Comparison of ENCODE assay signal across 8 cellular contexts in the genomic region with DNA sequence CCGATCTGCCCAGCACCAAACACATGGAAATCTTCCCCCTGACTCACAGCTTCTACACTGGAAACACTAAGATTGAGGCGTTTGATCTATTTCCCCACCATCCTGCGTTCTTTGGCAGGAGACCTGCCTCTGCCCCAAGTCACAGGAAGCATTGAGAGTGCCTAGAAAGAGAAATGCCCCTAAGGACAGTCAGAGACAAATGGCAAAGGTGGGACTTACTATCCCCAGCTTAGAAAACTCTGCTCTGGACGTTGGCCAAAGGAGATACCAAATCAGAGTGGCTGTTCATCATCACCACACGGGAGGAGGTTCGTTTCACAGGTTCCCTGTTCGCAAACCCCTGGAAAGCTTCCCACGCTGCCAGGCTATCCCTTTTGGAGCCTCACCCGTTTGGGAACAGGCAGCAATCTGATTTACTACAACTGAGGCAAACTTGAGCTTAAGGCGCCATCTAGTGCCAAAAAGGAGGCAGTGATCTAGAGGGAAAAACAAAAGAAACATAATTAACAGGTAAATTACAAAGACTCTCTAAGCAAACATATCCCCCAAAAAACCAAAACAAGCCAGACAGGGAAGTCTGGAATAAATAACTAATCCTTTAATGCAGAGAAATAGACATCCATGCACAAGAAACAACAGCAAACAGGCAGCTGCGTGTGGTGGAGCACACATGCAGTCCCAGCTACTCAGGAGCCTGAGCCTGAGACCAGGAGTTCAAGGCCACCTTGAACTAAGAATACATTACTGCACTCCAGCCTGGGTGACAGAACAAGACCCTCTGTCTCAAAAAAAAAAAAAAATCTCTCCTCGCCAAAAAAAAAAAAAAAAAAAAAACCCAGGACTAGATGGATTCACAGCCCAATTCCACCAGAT. TPM values are rescaled to one million over a fixed set of nuclear protein-coding genes. Genes with fewer than 3 reads are reported as not detected.
A peak's percentile ranks its signal among the peaks of the same experiment; 100 is the strongest.
DNase-seq lines count a peak whose midpoint lies in the region; ATAC-seq and TF ChIP-seq lines count a peak whose summit lies in the region.

No MANE protein-coding gene starts in this region.

- no peak for ATAC-seq in heart left ventricle
- no peak for ATAC-seq in HG02763 (IDR thresholded peaks at IDR 0.05; ENCODE audit: unreplicated experiment)
- ATAC-seq in GM21576 (IDR thresholded peaks at IDR 0.05; ENCODE audit: unreplicated experiment), result no peak

- TF ChIP-seq POLR2A in heart left ventricle (IDR thresholded peaks at IDR 0.05), result no peak

- H3K27me3 ChIP-seq in heart left ventricle, result peaks cover 0 to 10% (median 0%) of the 10 kb centered on the region in 9 donors
- H3K27me3 ChIP-seq in right atrium auricular region, result no peaks in the 10 kb centered on the region
- no peaks in the 10 kb centered on the region for H3K27me3 ChIP-seq in brain microvascular endothelial cell (replicated peaks)

- DNase-seq in heart left ventricle (no peak), right atrium auricular region (ENCODE audit: low spot score) (no peak), NCI-H146 treated with DMSO at 0.1 percent for 48 hours (lab: John Stamatoyannopoulos, UW; ENCODE audit: unreplicated experiment) (peak; percentile 1), brain microvascular endothelial cell (peak; percentile 36), mesenteric fat pad (ENCODE audit: low spot score) (no peak)

- H3K4me1 Mint-ChIP-seq in nephron, result no peaks in the 10 kb centered on the region

- no peaks in the 10 kb centered on the region for H3K36me3 Mint-ChIP-seq in nephron (ENCODE audit: low read depth)

- H3K4me3 ChIP-seq in heart left ventricle (no peak overlapping the region), right atrium auricular region (no peak overlapping the region), brain microvascular endothelial cell (ENCODE audit: low read depth, low read length) (no peak overlapping the region)

- WGBS in heart left ventricle, 4 donors, result 21 to 29% (median 28%) methylated on average over 12 of the region's 12 CpGs

- peaks cover 45% of the 10 kb centered on the region for H3K9me3 Mint-ChIP-seq in nephron

- H3K27ac ChIP-seq in heart left ventricle (no peak overlapping the region), right atrium auricular region (no peak overlapping the region), brain microvascular endothelial cell (no peak overlapping the region)

- H3K4me3 Mint-ChIP-seq in nephron, result no peak overlapping the region

- H3K27me3 Mint-ChIP-seq in nephron (ENCODE audit: low read depth), result peaks cover 9% of the 10 kb centered on the region

- H3K27ac Mint-ChIP-seq in nephron, result no peak overlapping the region

- H3K9me3 ChIP-seq in heart left ventricle (peaks cover 0 to 30% (median 8%) of the 10 kb centered on the region in 12 donors), right atrium auricular region (peaks cover 0 to 28% of the 10 kb centered on the region in 2 donors)

- TF ChIP-seq CTCF in heart left ventricle (IDR thresholded peaks at IDR 0.05) (peak in 10 of 12 donors; percentile 3 to 37 (median 30)), right atrium auricular region (IDR thresholded peaks at IDR 0.05) (no peak), brain microvascular endothelial cell (IDR thresholded peaks at IDR 0.05; ENCODE audit: low read depth, low read length, missing control alignments) (peak; percentile 68), nephron (IDR thresholded peaks at IDR 0.05; ENCODE audit: unreplicated experiment in 3 of 3) (peak; percentile 20 to 51 (median 26))

- no peaks in the 10 kb centered on the region for H3K4me1 ChIP-seq in heart left ventricle
- no peaks in the 10 kb centered on the region for H3K4me1 ChIP-seq in right atrium auricular region

- H3K36me3 ChIP-seq in heart left ventricle (no peaks in the 10 kb centered on the region), right atrium auricular region (no peaks in the 10 kb centered on the region), brain microvascular endothelial cell (replicated peaks) (no peaks in the 10 kb centered on the region)

- in situ Hi-C loops in brain microvascular endothelial cell (cut with HindIII; ENCODE audit: low pct_ligation_motif_present, low sequenced_read_pairs), result no loop called here

- intact Hi-C loops in heart left ventricle (cut with DNase I), result loop anchor here in 2 of 10 donors (10.0 kb wide), 1 partner anchor 1674 kb away; no protein-coding TSS in a partner anchor

RNA-seq across cellular contexts. Expression of a gene that starts 48.4 kb away (rescaled TPM):
- total RNA-seq in heart left ventricle (10 to 100 TPM; 21.0 to 69.7 (median 47.0) TPM), right atrium auricular region (10 to 100 TPM; 29.4 to 30.5 TPM), mesenteric fat pad (99.8 TPM)
- 10 to 100 TPM; 33.5 to 39.6 TPM for polyA plus RNA-seq in heart left ventricle

Comparison
In these comparisons a context has a peak if more than half of its experiments do, and no peak if none do; other contexts are left out.
1. CTCF ChIP-seq: peak in heart left ventricle (10 of 12), brain microvascular endothelial cell (single experiment) and nephron (3 of 3); none in right atrium auricular region (0 of 2).
2. DNase-seq: peak in NCI-H146 treated with DMSO at 0.1 percent for 48 hours (single experiment) and brain microvascular endothelial cell (single experiment); none in heart left ventricle (0 of 5), right atrium auricular region (single experiment) and mesenteric fat pad (single experiment).